2 cellular contexts compared by ENCODE assay signal in genomic region chrX:24054182-24055042, GRCh38.
TF ChIP-seq lines count a peak whose summit lies in the region.

Gene EIF2S3 (plus strand): TSS chrX:24054956. CDS start chrX:24054969, 13 bp downstream.

TF ChIP-seq in IMR-90, 13 proteins besides CTCF, POLR2A, EP300 and RAD21:
- TF ChIP-seq CHD1 (IDR thresholded peaks at IDR 0.05; ENCODE audit: low read depth, low read length) (0 out of 2 replicates have a peak, but pooled peaks have one; percentile 67), NFE2L2 (IDR thresholded peaks at IDR 0.05; ENCODE audit: low read depth, low read length) (no peak), ELK1 (IDR thresholded peaks at IDR 0.05; ENCODE audit: borderline replicate concordance, low read depth, low read length) (no peak), CEBPB (IDR thresholded peaks at IDR 0.05; ENCODE audit: low read depth, low read length) (peak; percentile 98), MXI1 (IDR thresholded peaks at IDR 0.05; ENCODE audit: borderline replicate concordance, low read depth, low read length) (peak; percentile 34; the same call in 1 of the 2 replicates), RFX5 (IDR thresholded peaks at IDR 0.05; ENCODE audit: low read depth, low read length) (no peak), FOS (IDR thresholded peaks at IDR 0.05; ENCODE audit: low read depth, low read length) (0 out of 2 replicates have a peak, but pooled peaks have one; percentile 21), SMC3 (IDR thresholded peaks at IDR 0.05; ENCODE audit: low read depth, low read length) (peak; percentile 30; the same call in 1 of the 2 replicates), MAZ (IDR thresholded peaks at IDR 0.05; ENCODE audit: borderline replicate concordance, low read depth, low read length) (peak; percentile 77), RCOR1 (IDR thresholded peaks at IDR 0.05; ENCODE audit: insufficient replicate concordance, low read length) (peak; percentile 21), BHLHE40 (IDR thresholded peaks at IDR 0.05; ENCODE audit: low read depth, low read length) (peak; percentile 98), MAFK (IDR thresholded peaks at IDR 0.05; ENCODE audit: low read depth, low read length) (no peak)
- TF ChIP-seq, protein P1, sequence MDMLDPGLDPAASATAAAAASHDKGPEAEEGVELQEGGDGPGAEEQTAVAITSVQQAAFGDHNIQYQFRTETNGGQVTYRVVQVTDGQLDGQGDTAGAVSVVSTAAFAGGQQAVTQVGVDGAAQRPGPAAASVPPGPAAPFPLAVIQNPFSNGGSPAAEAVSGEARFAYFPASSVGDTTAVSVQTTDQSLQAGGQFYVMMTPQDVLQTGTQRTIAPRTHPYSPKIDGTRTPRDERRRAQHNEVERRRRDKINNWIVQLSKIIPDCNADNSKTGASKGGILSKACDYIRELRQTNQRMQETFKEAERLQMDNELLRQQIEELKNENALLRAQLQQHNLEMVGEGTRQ (IDR thresholded peaks at IDR 0.05; ENCODE audit: low read depth, low read length) = no peak

TF ChIP-seq in endothelial cell of umbilical vein, 7 proteins besides CTCF, POLR2A, EP300 and RAD21:
- TF ChIP-seq, protein P2, sequence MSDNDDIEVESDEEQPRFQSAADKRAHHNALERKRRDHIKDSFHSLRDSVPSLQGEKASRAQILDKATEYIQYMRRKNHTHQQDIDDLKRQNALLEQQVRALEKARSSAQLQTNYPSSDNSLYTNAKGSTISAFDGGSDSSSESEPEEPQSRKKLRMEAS (IDR thresholded peaks at IDR 0.05; ENCODE audit: insufficient read depth, insufficient read length) = peak; percentile 9
- TF ChIP-seq EZH2 (IDR thresholded peaks at IDR 0.05; ENCODE audit: borderline replicate concordance, low read depth, low read length, severe bottlenecking) = no peak
- peak; percentile 38 for TF ChIP-seq POLR2AphosphoS5 (IDR thresholded peaks at IDR 0.05; ENCODE audit: insufficient read depth, low read depth, low read length)
- no peak for TF ChIP-seq MYC (IDR thresholded peaks at IDR 0.05; ENCODE audit: low read depth, low read length)
- TF ChIP-seq JUN (IDR thresholded peaks at IDR 0.05; ENCODE audit: borderline replicate concordance, insufficient read depth, insufficient read length, low read depth) = no peak
- TF ChIP-seq FOS (IDR thresholded peaks at IDR 0.05; ENCODE audit: borderline replicate concordance, insufficient read depth, low read length) = no peak
- no peak for TF ChIP-seq GATA2 (IDR thresholded peaks at IDR 0.05; ENCODE audit: insufficient read depth, insufficient read length, low read depth, low read length)
